29 cellular contexts compared by ENCODE assay signal in the genomic region with DNA sequence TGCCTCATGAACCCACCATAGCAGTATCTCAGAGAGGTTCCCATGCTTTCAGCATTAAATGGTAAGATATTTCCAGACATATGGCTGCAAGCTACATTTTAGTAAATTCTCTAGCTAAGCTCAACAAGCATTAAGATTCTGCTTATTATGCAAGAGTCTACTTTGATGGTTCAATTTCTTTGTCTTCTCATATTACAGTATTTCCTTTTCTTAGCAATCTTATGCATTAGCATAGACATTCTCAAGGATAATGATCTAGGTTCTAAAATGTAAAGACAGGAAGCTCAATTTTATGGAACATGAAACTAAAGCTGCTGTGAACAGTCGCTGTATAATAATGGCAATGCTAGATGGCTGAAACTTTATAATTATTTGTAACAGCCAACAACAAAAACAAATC. TPM values are rescaled to one million over a fixed set of nuclear protein-coding genes. Genes with fewer than 3 reads are reported as not detected.
"Had no signal": no experiment of that assay in that cellular context is flagged by ENCODE, and none has a peak within 500 bp of the region (broad histone marks: within the 10 kb centered on the region; RNA-seq: fewer than 3 reads in every experiment).

No MANE protein-coding gene starts in this region.

- H3K9ac ChIP-seq: KMS-11 had no signal

- ATAC-seq: HepG2, K562, Panc1, PC-3, SK-N-SH treated with all-trans-retinoic acid at 6 μM for 48 hours had no signal

- DNase-seq: IMR-90, Kasumi-1, MV-4-11, NCI-H1048, NCI-H1105, NCI-H1417, NCI-H1436 treated with DMSO at 0.1 percent for 48 hours, NCI-H1694, NCI-H187 treated with DMSO at 0.1 percent for 48 hours, NCI-H2029 treated with DMSO at 0.1 percent for 48 hours, NCI-H2171, NCI-H226, NCI-H446, NCI-H510A, NCI-H524 treated with DMSO at 0.1 percent for 48 hours, NCI-H69, NCI-H774, PC-3, SHP77 had no signal

- H3K27ac ChIP-seq: KMS-11, RWPE1 had no signal

- H3K4me3 ChIP-seq: K562 had no signal

RNA-seq across cellular contexts. Expression of gene MEOX2, which starts 39.2 kb away (rescaled TPM):
- total RNA-seq: HepG2, HT-29, K562, MCF 10A, OCI-LY7, PC-3, SK-MEL-5 had no signal
- polyA plus RNA-seq: HepG2, IMR-90, K562 had no signal
